ENCODE assay signal across 1 cellular context in genomic region chr18:62596145-62597005, GRCh38.
TF ChIP-seq lines count a peak whose summit lies in the region.

No MANE protein-coding gene starts in this region.

TF ChIP-seq in SK-N-SH treated with all-trans-retinoic acid at 6 μM for 48 hours, 23 proteins besides CTCF, POLR2A, EP300 and RAD21 (continued from another document):
- TF ChIP-seq POU6F1 (CRISPR knock-in tag; IDR thresholded peaks at IDR 0.05; ENCODE audit: borderline replicate concordance, low read depth) (no peak), OSR1 (CRISPR knock-in tag; IDR thresholded peaks at IDR 0.05) (no peak), PATZ1 (CRISPR knock-in tag; IDR thresholded peaks at IDR 0.05; ENCODE audit: borderline replicate concordance) (no peak), SNAI2 (CRISPR knock-in tag; IDR thresholded peaks at IDR 0.05) (no peak), ISL1 (CRISPR knock-in tag; IDR thresholded peaks at IDR 0.05) (no peak), CSDC2 (CRISPR knock-in tag; IDR thresholded peaks at IDR 0.05) (no peak)
TF ChIP-seq in SK-N-SH treated with all-trans-retinoic acid at 6 μM for 48 hours: peak in this region for 0.
